In genomic region chr12:53675701-53676607, GRCh38 we compare ENCODE assay signal across 1 cellular context.
TF ChIP-seq lines count a peak whose summit lies in the region.

ATP5MC2 (minus strand) TSS chr12:53676083; CDS start chr12:53672614, 3,469 bp downstream.

TF ChIP-seq in HepG2, 621 proteins besides CTCF, POLR2A, EP300 and RAD21 (continued from another document and continues in another):
- TF ChIP-seq ZNF142 (CRISPR knock-in tag; IDR thresholded peaks at IDR 0.05), result peak; percentile 79; the same call in 1 of the 2 replicates
- TF ChIP-seq, protein P1, sequence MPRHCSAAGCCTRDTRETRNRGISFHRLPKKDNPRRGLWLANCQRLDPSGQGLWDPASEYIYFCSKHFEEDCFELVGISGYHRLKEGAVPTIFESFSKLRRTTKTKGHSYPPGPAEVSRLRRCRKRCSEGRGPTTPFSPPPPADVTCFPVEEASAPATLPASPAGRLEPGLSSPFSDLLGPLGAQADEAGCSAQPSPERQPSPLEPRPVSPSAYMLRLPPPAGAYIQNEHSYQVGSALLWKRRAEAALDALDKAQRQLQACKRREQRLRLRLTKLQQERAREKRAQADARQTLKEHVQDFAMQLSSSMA (CRISPR knock-in tag; IDR thresholded peaks at IDR 0.05), result peak; percentile 91; the same call in 1 of the 2 replicates
- peak; percentile 66 for TF ChIP-seq MYPOP (CRISPR knock-in tag; IDR thresholded peaks at IDR 0.05)
- TF ChIP-seq RFX5 (IDR thresholded peaks at IDR 0.05; ENCODE audit: low read depth, low read length), result 0 out of 2 replicates have a peak, but pooled peaks have one; percentile 22
- TF ChIP-seq, protein P2, sequence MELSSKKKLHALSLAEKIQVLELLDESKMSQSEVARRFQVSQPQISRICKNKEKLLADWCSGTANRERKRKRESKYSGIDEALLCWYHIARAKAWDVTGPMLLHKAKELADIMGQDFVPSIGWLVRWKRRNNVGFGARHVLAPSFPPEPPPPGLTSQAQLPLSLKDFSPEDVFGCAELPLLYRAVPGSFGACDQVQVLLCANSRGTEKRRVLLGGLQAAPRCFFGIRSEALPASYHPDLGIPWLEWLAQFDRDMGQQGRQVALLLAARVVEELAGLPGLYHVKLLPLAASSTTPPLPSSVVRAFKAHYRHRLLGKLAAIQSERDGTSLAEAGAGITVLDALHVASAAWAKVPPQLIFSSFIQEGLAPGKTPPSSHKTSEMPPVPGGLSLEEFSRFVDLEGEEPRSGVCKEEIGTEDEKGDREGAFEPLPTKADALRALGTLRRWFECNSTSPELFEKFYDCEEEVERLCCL (CRISPR knock-in tag; IDR thresholded peaks at IDR 0.05; ENCODE audit: borderline replicate concordance), result no peak
- peak; percentile 96 for TF ChIP-seq ZFP91 (CRISPR knock-in tag; IDR thresholded peaks at IDR 0.05; ENCODE audit: borderline replicate concordance)
- no peak for TF ChIP-seq SETDB1 (CRISPR knock-in tag; IDR thresholded peaks at IDR 0.05; ENCODE audit: borderline replicate concordance)
- peak; percentile 91 for TF ChIP-seq ZEB1 (IDR thresholded peaks at IDR 0.05; ENCODE audit: insufficient replicate concordance, low read depth)
- TF ChIP-seq THAP8 (CRISPR knock-in tag; IDR thresholded peaks at IDR 0.05; ENCODE audit: borderline replicate concordance), result no peak; the same call in 1 of the 2 replicates
- TF ChIP-seq KDM6A (CRISPR knock-in tag; IDR thresholded peaks at IDR 0.05; ENCODE audit: low read depth), result no peak
- peak; percentile 90 for TF ChIP-seq WIZ (CRISPR knock-in tag; IDR thresholded peaks at IDR 0.05)
- peak; percentile 81 for TF ChIP-seq ARNT2 (CRISPR knock-in tag; IDR thresholded peaks at IDR 0.05; ENCODE audit: low read depth)
- TF ChIP-seq, protein P3, sequence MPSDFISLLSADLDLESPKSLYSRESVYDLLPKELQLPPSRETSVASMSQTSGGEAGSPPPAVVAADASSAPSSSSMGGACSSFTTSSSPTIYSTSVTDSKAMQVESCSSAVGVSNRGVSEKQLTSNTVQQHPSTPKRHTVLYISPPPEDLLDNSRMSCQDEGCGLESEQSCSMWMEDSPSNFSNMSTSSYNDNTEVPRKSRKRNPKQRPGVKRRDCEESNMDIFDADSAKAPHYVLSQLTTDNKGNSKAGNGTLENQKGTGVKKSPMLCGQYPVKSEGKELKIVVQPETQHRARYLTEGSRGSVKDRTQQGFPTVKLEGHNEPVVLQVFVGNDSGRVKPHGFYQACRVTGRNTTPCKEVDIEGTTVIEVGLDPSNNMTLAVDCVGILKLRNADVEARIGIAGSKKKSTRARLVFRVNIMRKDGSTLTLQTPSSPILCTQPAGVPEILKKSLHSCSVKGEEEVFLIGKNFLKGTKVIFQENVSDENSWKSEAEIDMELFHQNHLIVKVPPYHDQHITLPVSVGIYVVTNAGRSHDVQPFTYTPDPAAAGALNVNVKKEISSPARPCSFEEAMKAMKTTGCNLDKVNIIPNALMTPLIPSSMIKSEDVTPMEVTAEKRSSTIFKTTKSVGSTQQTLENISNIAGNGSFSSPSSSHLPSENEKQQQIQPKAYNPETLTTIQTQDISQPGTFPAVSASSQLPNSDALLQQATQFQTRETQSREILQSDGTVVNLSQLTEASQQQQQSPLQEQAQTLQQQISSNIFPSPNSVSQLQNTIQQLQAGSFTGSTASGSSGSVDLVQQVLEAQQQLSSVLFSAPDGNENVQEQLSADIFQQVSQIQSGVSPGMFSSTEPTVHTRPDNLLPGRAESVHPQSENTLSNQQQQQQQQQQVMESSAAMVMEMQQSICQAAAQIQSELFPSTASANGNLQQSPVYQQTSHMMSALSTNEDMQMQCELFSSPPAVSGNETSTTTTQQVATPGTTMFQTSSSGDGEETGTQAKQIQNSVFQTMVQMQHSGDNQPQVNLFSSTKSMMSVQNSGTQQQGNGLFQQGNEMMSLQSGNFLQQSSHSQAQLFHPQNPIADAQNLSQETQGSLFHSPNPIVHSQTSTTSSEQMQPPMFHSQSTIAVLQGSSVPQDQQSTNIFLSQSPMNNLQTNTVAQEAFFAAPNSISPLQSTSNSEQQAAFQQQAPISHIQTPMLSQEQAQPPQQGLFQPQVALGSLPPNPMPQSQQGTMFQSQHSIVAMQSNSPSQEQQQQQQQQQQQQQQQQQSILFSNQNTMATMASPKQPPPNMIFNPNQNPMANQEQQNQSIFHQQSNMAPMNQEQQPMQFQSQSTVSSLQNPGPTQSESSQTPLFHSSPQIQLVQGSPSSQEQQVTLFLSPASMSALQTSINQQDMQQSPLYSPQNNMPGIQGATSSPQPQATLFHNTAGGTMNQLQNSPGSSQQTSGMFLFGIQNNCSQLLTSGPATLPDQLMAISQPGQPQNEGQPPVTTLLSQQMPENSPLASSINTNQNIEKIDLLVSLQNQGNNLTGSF (CRISPR knock-in tag; IDR thresholded peaks at IDR 0.05), result 0 out of 2 replicates have a peak, but pooled peaks have one; percentile 41
- no peak for TF ChIP-seq ZFP36 (IDR thresholded peaks at IDR 0.05; ENCODE audit: borderline replicate concordance, low read depth, low read length, partially characterized antibody)
- TF ChIP-seq ZNF468 (CRISPR knock-in tag; IDR thresholded peaks at IDR 0.05), result peak; percentile 87; the same call in 1 of the 2 replicates
- 0 out of 2 replicates have a peak, but pooled peaks have one; percentile 39 for TF ChIP-seq MYNN (CRISPR knock-in tag; IDR thresholded peaks at IDR 0.05; ENCODE audit: low read depth)
- TF ChIP-seq ASH2L (IDR thresholded peaks at IDR 0.05; ENCODE audit: insufficient read length, low read depth, low read length), result peak; percentile 92
- TF ChIP-seq ZNF256 (CRISPR knock-in tag; conservative IDR thresholded peaks at IDR 0.05), result peak; percentile 16; the same call in 1 of the 2 replicates
- no peak for TF ChIP-seq ZMYM2 (CRISPR knock-in tag; IDR thresholded peaks at IDR 0.05)
- peak; percentile 84 for TF ChIP-seq PHF20 (CRISPR knock-in tag; IDR thresholded peaks at IDR 0.05)
- no peak for TF ChIP-seq ZNF432 (CRISPR knock-in tag; IDR thresholded peaks at IDR 0.05; ENCODE audit: borderline replicate concordance)
- TF ChIP-seq, protein P4, sequence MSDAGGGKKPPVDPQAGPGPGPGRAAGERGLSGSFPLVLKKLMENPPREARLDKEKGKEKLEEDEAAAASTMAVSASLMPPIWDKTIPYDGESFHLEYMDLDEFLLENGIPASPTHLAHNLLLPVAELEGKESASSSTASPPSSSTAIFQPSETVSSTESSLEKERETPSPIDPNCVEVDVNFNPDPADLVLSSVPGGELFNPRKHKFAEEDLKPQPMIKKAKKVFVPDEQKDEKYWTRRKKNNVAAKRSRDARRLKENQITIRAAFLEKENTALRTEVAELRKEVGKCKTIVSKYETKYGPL (CRISPR knock-in tag; IDR thresholded peaks at IDR 0.05), result peak; percentile 55; the same call in 1 of the 2 replicates
- TF ChIP-seq ZNF773 (CRISPR knock-in tag; IDR thresholded peaks at IDR 0.05; ENCODE audit: borderline replicate concordance), result peak; percentile 87; the same call in 1 of the 2 replicates
- no peak for TF ChIP-seq ZNF281 (CRISPR knock-in tag; IDR thresholded peaks at IDR 0.05; ENCODE audit: borderline replicate concordance)
- peak; percentile 49 for TF ChIP-seq SKI (IDR thresholded peaks at IDR 0.05; ENCODE audit: partially characterized antibody)
- TF ChIP-seq AGO1 (IDR thresholded peaks at IDR 0.05; ENCODE audit: low read depth, low read length, poor library complexity, severe bottlenecking), result no peak
- TF ChIP-seq KLF6 (CRISPR knock-in tag; IDR thresholded peaks at IDR 0.05), result peak; percentile 71
- TF ChIP-seq ZBTB3 (CRISPR knock-in tag; IDR thresholded peaks at IDR 0.05; ENCODE audit: borderline replicate concordance, low read depth), result no peak
- TF ChIP-seq TOE1 (CRISPR knock-in tag; IDR thresholded peaks at IDR 0.05), result 0 out of 2 replicates have a peak, but pooled peaks have one; percentile 55
- peak; percentile 16; the same call in 1 of the 2 replicates for TF ChIP-seq HMG20A (CRISPR knock-in tag; IDR thresholded peaks at IDR 0.05; ENCODE audit: borderline replicate concordance)
- peak; percentile 95 for TF ChIP-seq CENPT (CRISPR knock-in tag; IDR thresholded peaks at IDR 0.05; ENCODE audit: low read depth)
